ENCODE assay signal across 1 cellular context in the genomic region with DNA sequence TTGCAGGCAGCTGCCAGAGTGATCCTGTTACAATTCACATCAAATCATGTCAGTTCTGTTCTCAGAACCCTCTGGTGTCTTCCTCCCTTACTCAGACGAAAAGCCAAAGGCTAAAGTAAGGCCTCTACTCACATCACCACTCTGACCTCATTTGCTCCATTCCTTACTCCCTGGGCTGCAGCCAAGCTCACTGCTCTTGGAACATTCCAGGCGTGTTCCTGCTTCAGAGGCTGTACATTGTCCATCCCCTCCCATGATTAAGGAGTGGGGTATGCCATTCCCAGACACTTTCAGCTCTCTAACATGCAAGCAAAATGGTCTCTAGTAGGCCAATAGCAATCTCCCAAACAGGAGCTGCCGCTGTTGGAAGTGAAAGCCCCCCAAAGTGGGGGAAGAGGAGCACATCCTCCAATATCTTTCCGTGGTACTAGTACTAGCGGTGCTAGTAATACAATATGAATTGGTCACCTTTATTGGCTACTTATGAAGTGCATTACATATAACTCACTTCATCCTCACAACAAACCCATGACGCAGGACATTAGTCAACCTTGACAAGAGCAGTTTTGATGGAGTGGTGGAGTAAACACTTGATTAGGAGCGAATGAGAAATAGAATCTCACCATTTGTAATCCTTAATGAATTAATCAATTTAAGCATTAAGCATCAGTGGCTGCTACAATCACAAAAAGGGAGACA.
TF ChIP-seq lines count a peak whose summit lies in the region.

No MANE protein-coding gene starts in this region.

TF ChIP-seq in SK-N-SH, 30 proteins besides CTCF, POLR2A, EP300 and RAD21 (continued from another document):
- TF ChIP-seq, protein P1, sequence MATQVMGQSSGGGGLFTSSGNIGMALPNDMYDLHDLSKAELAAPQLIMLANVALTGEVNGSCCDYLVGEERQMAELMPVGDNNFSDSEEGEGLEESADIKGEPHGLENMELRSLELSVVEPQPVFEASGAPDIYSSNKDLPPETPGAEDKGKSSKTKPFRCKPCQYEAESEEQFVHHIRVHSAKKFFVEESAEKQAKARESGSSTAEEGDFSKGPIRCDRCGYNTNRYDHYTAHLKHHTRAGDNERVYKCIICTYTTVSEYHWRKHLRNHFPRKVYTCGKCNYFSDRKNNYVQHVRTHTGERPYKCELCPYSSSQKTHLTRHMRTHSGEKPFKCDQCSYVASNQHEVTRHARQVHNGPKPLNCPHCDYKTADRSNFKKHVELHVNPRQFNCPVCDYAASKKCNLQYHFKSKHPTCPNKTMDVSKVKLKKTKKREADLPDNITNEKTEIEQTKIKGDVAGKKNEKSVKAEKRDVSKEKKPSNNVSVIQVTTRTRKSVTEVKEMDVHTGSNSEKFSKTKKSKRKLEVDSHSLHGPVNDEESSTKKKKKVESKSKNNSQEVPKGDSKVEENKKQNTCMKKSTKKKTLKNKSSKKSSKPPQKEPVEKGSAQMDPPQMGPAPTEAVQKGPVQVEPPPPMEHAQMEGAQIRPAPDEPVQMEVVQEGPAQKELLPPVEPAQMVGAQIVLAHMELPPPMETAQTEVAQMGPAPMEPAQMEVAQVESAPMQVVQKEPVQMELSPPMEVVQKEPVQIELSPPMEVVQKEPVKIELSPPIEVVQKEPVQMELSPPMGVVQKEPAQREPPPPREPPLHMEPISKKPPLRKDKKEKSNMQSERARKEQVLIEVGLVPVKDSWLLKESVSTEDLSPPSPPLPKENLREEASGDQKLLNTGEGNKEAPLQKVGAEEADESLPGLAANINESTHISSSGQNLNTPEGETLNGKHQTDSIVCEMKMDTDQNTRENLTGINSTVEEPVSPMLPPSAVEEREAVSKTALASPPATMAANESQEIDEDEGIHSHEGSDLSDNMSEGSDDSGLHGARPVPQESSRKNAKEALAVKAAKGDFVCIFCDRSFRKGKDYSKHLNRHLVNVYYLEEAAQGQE (IDR thresholded peaks at IDR 0.05; ENCODE audit: low read depth, low read length): 0 out of 2 replicates have a peak, but pooled peaks have one; percentile 33
- peak; percentile 67; the same call in 1 of the 2 replicates for TF ChIP-seq RXRA (IDR thresholded peaks at IDR 0.05; ENCODE audit: borderline replicate concordance, low read depth)
- TF ChIP-seq TEAD4 (IDR thresholded peaks at IDR 0.05; ENCODE audit: borderline replicate concordance, insufficient read depth): peak; percentile 76; the same call in 1 of the 2 replicates
- TF ChIP-seq POLR2AphosphoS5 (IDR thresholded peaks at IDR 0.05; ENCODE audit: low read depth, low read length): peak; percentile 31; the same call in 1 of the 2 replicates
- TF ChIP-seq, protein P2, sequence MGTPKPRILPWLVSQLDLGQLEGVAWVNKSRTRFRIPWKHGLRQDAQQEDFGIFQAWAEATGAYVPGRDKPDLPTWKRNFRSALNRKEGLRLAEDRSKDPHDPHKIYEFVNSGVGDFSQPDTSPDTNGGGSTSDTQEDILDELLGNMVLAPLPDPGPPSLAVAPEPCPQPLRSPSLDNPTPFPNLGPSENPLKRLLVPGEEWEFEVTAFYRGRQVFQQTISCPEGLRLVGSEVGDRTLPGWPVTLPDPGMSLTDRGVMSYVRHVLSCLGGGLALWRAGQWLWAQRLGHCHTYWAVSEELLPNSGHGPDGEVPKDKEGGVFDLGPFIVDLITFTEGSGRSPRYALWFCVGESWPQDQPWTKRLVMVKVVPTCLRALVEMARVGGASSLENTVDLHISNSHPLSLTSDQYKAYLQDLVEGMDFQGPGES (IDR thresholded peaks at IDR 0.05; ENCODE audit: low read depth, low read length): no peak
- TF ChIP-seq FOSL2 (IDR thresholded peaks at IDR 0.05; ENCODE audit: borderline replicate concordance, low read depth): peak; percentile 53
- peak; percentile 81 for TF ChIP-seq TCF12 (IDR thresholded peaks at IDR 0.05)
- TF ChIP-seq, protein P3, sequence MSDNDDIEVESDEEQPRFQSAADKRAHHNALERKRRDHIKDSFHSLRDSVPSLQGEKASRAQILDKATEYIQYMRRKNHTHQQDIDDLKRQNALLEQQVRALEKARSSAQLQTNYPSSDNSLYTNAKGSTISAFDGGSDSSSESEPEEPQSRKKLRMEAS (IDR thresholded peaks at IDR 0.05; ENCODE audit: low read depth): peak; percentile 71
- peak; percentile 74 for TF ChIP-seq NFIC (IDR thresholded peaks at IDR 0.05; ENCODE audit: borderline replicate concordance)
- TF ChIP-seq, protein P4, sequence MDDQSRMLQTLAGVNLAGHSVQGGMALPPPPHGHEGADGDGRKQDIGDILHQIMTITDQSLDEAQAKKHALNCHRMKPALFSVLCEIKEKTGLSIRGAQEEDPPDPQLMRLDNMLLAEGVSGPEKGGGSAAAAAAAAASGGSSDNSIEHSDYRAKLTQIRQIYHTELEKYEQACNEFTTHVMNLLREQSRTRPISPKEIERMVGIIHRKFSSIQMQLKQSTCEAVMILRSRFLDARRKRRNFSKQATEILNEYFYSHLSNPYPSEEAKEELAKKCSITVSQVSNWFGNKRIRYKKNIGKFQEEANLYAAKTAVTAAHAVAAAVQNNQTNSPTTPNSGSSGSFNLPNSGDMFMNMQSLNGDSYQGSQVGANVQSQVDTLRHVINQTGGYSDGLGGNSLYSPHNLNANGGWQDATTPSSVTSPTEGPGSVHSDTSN (IDR thresholded peaks at IDR 0.05): peak; percentile 57
